Comparison of ENCODE assay signal across 22 cellular contexts in the genomic region with DNA sequence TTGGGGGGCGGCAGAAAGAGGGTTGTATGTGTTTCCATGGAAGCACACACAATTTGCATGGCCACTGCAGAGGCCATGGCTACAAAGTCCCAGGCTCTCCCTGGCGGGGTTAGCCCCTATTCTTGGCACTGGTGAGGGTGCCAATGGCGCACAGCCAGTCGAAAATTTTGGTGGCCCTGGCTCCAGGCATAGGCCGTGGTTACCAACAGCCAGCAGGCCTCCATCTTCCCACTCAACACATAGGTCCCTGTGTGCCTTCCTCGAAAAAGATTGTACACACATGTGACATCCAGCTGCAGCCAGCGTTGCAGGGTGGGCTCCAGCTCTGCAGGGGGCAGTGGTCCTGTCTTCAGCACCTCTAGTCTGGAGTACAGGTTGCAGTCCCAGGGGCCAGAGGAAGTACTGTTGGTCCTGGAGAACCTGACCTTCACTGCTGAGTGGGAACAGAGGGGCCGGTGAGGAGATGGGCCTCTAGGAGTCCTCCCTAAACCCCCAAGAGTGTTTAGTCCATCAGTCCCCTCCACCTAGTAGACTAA. TPM values are rescaled to one million over a fixed set of nuclear protein-coding genes. Genes with fewer than 3 reads are reported as not detected.
DNase-seq lines count a peak whose midpoint lies in the region; ATAC-seq, FAIRE-seq and TF ChIP-seq lines count a peak whose summit lies in the region.
"Had no signal": no experiment of that assay in that cellular context is flagged by ENCODE, and none has a peak within 500 bp of the region (broad histone marks: within the 10 kb centered on the region; RNA-seq: fewer than 3 reads in every experiment).

No MANE protein-coding gene starts in this region.

- H3K27me3 Mint-ChIP-seq in Calu3 (ENCODE audit: unreplicated experiment), result no peaks in the 10 kb centered on the region
- H3K27me3 Mint-ChIP-seq: activated B cell treated with CpG ODN at 0.5 μM for 24 hours; activated CD4-positive, alpha-beta memory T cell treated with anti-CD3 and anti-CD28 coated beads for 36 hours had no signal

- H3F3A ChIP-seq in Loucy (ENCODE audit: low read depth), result no peaks in the 10 kb centered on the region

- POLR2A ChIA-PET in GM12878 (lab: Charles Lee), result no interaction called here

- H3K4ac ChIP-seq in neuronal stem cell (ENCODE audit: low read length), result no peak overlapping the region

- H2BK12ac ChIP-seq in neuronal stem cell (ENCODE audit: low read length), result no peak overlapping the region

- H3K4me3 Mint-ChIP-seq in Calu3 (ENCODE audit: low read depth, unreplicated experiment), result no peak overlapping the region
- H3K4me3 Mint-ChIP-seq: activated B cell treated with CpG ODN at 0.5 μM for 24 hours; activated CD4-positive, alpha-beta memory T cell treated with anti-CD3 and anti-CD28 coated beads for 36 hours; T-helper 1 cell treated with Interleukin-12 subunit alpha and Interleukin-12 subunit beta and Interleukin-4 antibody, amounts not matched to agents 30 μg/mL and 1 μg/mL, for 36 hours had no signal

- H3K9ac ChIP-seq in Loucy (ENCODE audit: low read depth, low read length, poor library complexity, severe bottlenecking) (no peak overlapping the region), GM12878 (ENCODE audit: control insufficient read depth, insufficient read depth, low read length) (no peak overlapping the region), neuronal stem cell (ENCODE audit: low read depth, low read length, poor library complexity) (no peak overlapping the region)

- H3K79me2 ChIP-seq in Loucy (ENCODE audit: insufficient read depth, low read length), result peaks cover 2% of the 10 kb centered on the region; the same call in 1 of the 2 replicates
- no peaks in the 10 kb centered on the region for H3K79me2 ChIP-seq in GM12878 (ENCODE audit: control insufficient read depth, insufficient read depth, low read length)

- TF ChIP-seq CTCF in Loucy (conservative IDR thresholded peaks at IDR 0.05; ENCODE audit: low read length), result peak; percentile 50
- no peak for TF ChIP-seq CTCF in GM12878 (IDR thresholded peaks at IDR 0.05 in 2 of 3, conservative IDR thresholded peaks at IDR 0.05 in 1 of 3; ENCODE audit: control insufficient read depth in 2 of 3, extremely low read depth in 1 of 3, insufficient read depth in 1 of 3, low read depth in 3 of 3, low read length in 3 of 3)
- no peak for TF ChIP-seq CTCF in Calu3 (IDR thresholded peaks at IDR 0.05; ENCODE audit: unreplicated experiment)

- peak overlapping the region; percentile 25 for H3K18ac ChIP-seq in neuronal stem cell (ENCODE audit: low read length)

- H2BK120ac ChIP-seq in neuronal stem cell (ENCODE audit: low read depth, low read length), result no peak overlapping the region

- H4K8ac ChIP-seq in neuronal stem cell (ENCODE audit: low read depth, low read length), result no peak overlapping the region

- no peak for DNase-seq in GM12878 (ENCODE audit: low read depth, low spot score)
- DNase-seq in neuronal stem cell (ENCODE audit: low spot score), result no peak
- DNase-seq in Calu3, result no peak
- DNase-seq: activated B cell treated with CpG ODN at 0.5 μM for 24 hours; activated CD4-positive, alpha-beta memory T cell treated with anti-CD3 and anti-CD28 coated beads for 36 hours; amniotic stem cell; central memory CD4-positive, alpha-beta T cell; gastrocnemius medialis; HCEC 1CT; Karpas-422; kidney; lower lobe of right lung; NCI-H345; NCI-H82; PC-3; SIG-M5; stimulated activated CD4-positive, alpha-beta T cell treated with anti-CD3 and anti-CD28 coated beads, Interleukin-4, amount 100 ng/mL, for 24 hours had no signal

- H3K4me2 ChIP-seq in Loucy (ENCODE audit: low read depth, low read length, poor library complexity, severe bottlenecking), result no peak overlapping the region
- H3K4me2 ChIP-seq in GM12878 (ENCODE audit: control insufficient read depth, insufficient read depth), result no peak overlapping the region
- no peak overlapping the region for H3K4me2 ChIP-seq in neuronal stem cell (ENCODE audit: insufficient read depth, low read length, poor library complexity, severe bottlenecking)

- no peaks in the 10 kb centered on the region for H3K9me2 ChIP-seq in Loucy (replicated peaks; ENCODE audit: low read depth, low read length)

- H3K36me3 ChIP-seq in Loucy (ENCODE audit: insufficient read depth, low read length) (no peaks in the 10 kb centered on the region), GM12878 (ENCODE audit: control insufficient read depth in 2 of 2, insufficient read depth in 2 of 2, low read length in 1 of 2) (no peaks in the 10 kb centered on the region), neuronal stem cell (replicated peaks in 1 of 2; ENCODE audit: control insufficient read depth in 2 of 2, insufficient read depth in 2 of 2, low read length in 2 of 2) (peaks cover 2 to 22% of the 10 kb centered on the region in 2 donors)
- H3K36me3 ChIP-seq: gastrocnemius medialis, neutrophil had no signal

- H3K27ac Mint-ChIP-seq in Calu3 (ENCODE audit: unreplicated experiment), result no peak overlapping the region
- H3K27ac Mint-ChIP-seq: activated B cell treated with CpG ODN at 0.5 μM for 24 hours; activated CD4-positive, alpha-beta memory T cell treated with anti-CD3 and anti-CD28 coated beads for 36 hours; T-helper 1 cell treated with Interleukin-12 subunit alpha and Interleukin-12 subunit beta and Interleukin-4 antibody, amounts not matched to agents 30 μg/mL and 1 μg/mL, for 36 hours had no signal

- BruUV-seq in GM12878 (replicated peaks; lab: Mats Ljungman, UMichigan), result no TSS peak
- BruUV-seq in Calu3 (replicated peaks; lab: Mats Ljungman, UMichigan), result no TSS peak

- in situ Hi-C loops in GM12878 (cut with MboI), result no loop called here

- H3K9me3 ChIP-seq in Loucy (ENCODE audit: insufficient read depth, low read depth, low read length), result no peaks in the 10 kb centered on the region
- no peaks in the 10 kb centered on the region for H3K9me3 ChIP-seq in GM12878 (replicated peaks; ENCODE audit: control insufficient read depth, insufficient read depth, low read length)
- no peaks in the 10 kb centered on the region for H3K9me3 ChIP-seq in neuronal stem cell (replicated peaks in 1 of 2; ENCODE audit: control insufficient read depth in 2 of 2, insufficient read depth in 1 of 2, low read depth in 1 of 2, low read length in 2 of 2)
- H3K9me3 ChIP-seq: gastrocnemius medialis, lower lobe of right lung, neutrophil had no signal

- no peak overlapping the region for H3K4me3 ChIP-seq in Loucy (ENCODE audit: low read length, poor library complexity, severe bottlenecking)
- H3K4me3 ChIP-seq in GM12878, result no peak overlapping the region
- H3K4me3 ChIP-seq in neuronal stem cell (ENCODE audit: low read length in 2 of 2), result no peak overlapping the region
- H3K4me3 ChIP-seq: gastrocnemius medialis, lower lobe of right lung had no signal

- no peaks in the 10 kb centered on the region for H4K20me1 ChIP-seq in Loucy (ENCODE audit: insufficient read depth, low read length, poor library complexity, severe bottlenecking)
- no peaks in the 10 kb centered on the region for H4K20me1 ChIP-seq in GM12878 (ENCODE audit: control insufficient read depth, insufficient read depth)

- peak; percentile 30; the same call in 1 of the 2 replicates for TF ChIP-seq POLR2A in GM12878 (IDR thresholded peaks at IDR 0.05; ENCODE audit: low read depth, low read length)

- intact Hi-C loops in GM12878 (cut with micrococcal nuclease; ENCODE audit: unreplicated experiment) (no loop called here), Calu3 (cut with micrococcal nuclease; ENCODE audit: unreplicated experiment) (no loop called here)

- H2AFZ ChIP-seq in Loucy (ENCODE audit: low read length) (no peak overlapping the region), GM12878 (ENCODE audit: control insufficient read depth, low read depth, low read length) (no peak overlapping the region), neuronal stem cell (ENCODE audit: low read length) (no peak overlapping the region)

- RAD21 ChIA-PET in GM12878 (lab: Charles Lee; ENCODE audit: unreplicated experiment), result interaction anchor here (1.0 kb wide), 1 partner anchor 9 kb away, joined by 3 read pairs; no protein-coding TSS in a partner anchor

- no peak for FAIRE-seq in GM12878 (lab: Jason Lieb, UNC)
- FAIRE-seq: HTR-8/SVneo, kidney had no signal

- H2BK5ac ChIP-seq in neuronal stem cell (ENCODE audit: low read length), result peak overlapping the region; percentile 3

- no peak overlapping the region for H2BK15ac ChIP-seq in neuronal stem cell (ENCODE audit: low read length)

- H3K9me3 Mint-ChIP-seq in Calu3 (ENCODE audit: low read depth, unreplicated experiment), result no peaks in the 10 kb centered on the region
- H3K9me3 Mint-ChIP-seq: activated B cell treated with CpG ODN at 0.5 μM for 24 hours; activated CD4-positive, alpha-beta memory T cell treated with anti-CD3 and anti-CD28 coated beads for 36 hours; T-helper 1 cell treated with Interleukin-12 subunit alpha and Interleukin-12 subunit beta and Interleukin-4 antibody, amounts not matched to agents 30 μg/mL and 1 μg/mL, for 36 hours had no signal

- peak overlapping the region; percentile 29 for H3K23ac ChIP-seq in neuronal stem cell (ENCODE audit: low read depth, low read length, poor library complexity)

- H3K4me1 ChIP-seq in Loucy (ENCODE audit: insufficient read depth, low read length, poor library complexity, severe bottlenecking), result no peaks in the 10 kb centered on the region
- no peaks in the 10 kb centered on the region for H3K4me1 ChIP-seq in GM12878 (ENCODE audit: control insufficient read depth, insufficient read depth, low read length)
- H3K4me1 ChIP-seq in neuronal stem cell (ENCODE audit: control insufficient read depth in 2 of 2, insufficient read depth in 1 of 2, low read depth in 1 of 2, low read length in 2 of 2), result peaks cover 20 to 27% of the 10 kb centered on the region in 2 donors

- 96% methylated on average over 8 of the region's 8 CpGs for WGBS in GM12878 (ENCODE audit: insufficient coverage, insufficient replicate concordance, low lambda C conversion rate, missing lambda C conversion rate)
- WGBS in neuronal stem cell (ENCODE audit: extremely low coverage in 2 of 2, insufficient read length in 2 of 2, insufficient replicate concordance in 1 of 2), 2 donors, result no CpG with 5 or more reads among the region's 8 CpGs

- CTCF ChIA-PET in GM12878 (lab: Yijun Ruan, JAX) (interaction anchor here (0.9 to 2.1 kb wide), 4 partner anchors 9 to 261 kb away, joined by 3 to 9 read pairs (median 5); a partner anchor contains a TSS), Calu3 (lab: Charles Lee) (no interaction called here)

- H3K36me3 Mint-ChIP-seq in Calu3 (ENCODE audit: insufficient read depth, unreplicated experiment), result peaks cover 8% of the 10 kb centered on the region

- SMC1A ChIA-PET in GM12878 (lab: Charles Lee; ENCODE audit: uncharacterized antibody, unreplicated experiment), result no interaction called here

- no peak for TF ChIP-seq EP300 in GM12878 (IDR thresholded peaks at IDR 0.05; ENCODE audit: borderline replicate concordance in 1 of 2, control insufficient read depth in 1 of 2, low read depth in 2 of 2, low read length in 2 of 2)

- no peak overlapping the region for H3K27ac ChIP-seq in GM12878 (ENCODE audit: control insufficient read depth, insufficient read depth)
- no peak overlapping the region for H3K27ac ChIP-seq in neuronal stem cell (replicated peaks; ENCODE audit: low read length)
- H3K27ac ChIP-seq: gastrocnemius medialis, lower lobe of right lung, neutrophil had no signal

- H2AK5ac ChIP-seq in neuronal stem cell (ENCODE audit: low read depth, low read length), result no peak overlapping the region

- no peak for ATAC-seq in GM12878
- ATAC-seq in HG02763 (IDR thresholded peaks at IDR 0.05; ENCODE audit: unreplicated experiment), result no peak
- ATAC-seq: gastrocnemius medialis, lower lobe of right lung, PC-3 had no signal

- H3K27me3 ChIP-seq in Loucy (ENCODE audit: insufficient read depth, low read length, poor library complexity, severe bottlenecking) (no peaks in the 10 kb centered on the region), GM12878 (replicated peaks in 1 of 2; ENCODE audit: control insufficient read depth in 2 of 2, insufficient read depth in 2 of 2, low read length in 1 of 2) (no peaks in the 10 kb centered on the region), neuronal stem cell (ENCODE audit: control insufficient read depth in 3 of 3, insufficient read depth in 3 of 3, low read depth in 1 of 3, low read length in 3 of 3) (no peaks in the 10 kb centered on the region)
- H3K27me3 ChIP-seq: gastrocnemius medialis, neutrophil had no signal

- no peaks in the 10 kb centered on the region for H3K79me1 ChIP-seq in neuronal stem cell (ENCODE audit: low read depth, low read length)

- H4K91ac ChIP-seq in neuronal stem cell (ENCODE audit: low read depth, low read length, poor library complexity), result no peak overlapping the region

- no peak overlapping the region for H3K14ac ChIP-seq in neuronal stem cell (ENCODE audit: low read length)

- peaks cover under 1% of the 10 kb centered on the region for H3K4me1 Mint-ChIP-seq in Calu3 (ENCODE audit: low read depth, unreplicated experiment)
- H3K4me1 Mint-ChIP-seq: activated B cell treated with CpG ODN at 0.5 μM for 24 hours had no signal

- no peak for TF ChIP-seq RAD21 in GM12878 (IDR thresholded peaks at IDR 0.05; ENCODE audit: insufficient read depth, low read depth, low read length)

RNA-seq across cellular contexts. Expression of a gene that starts 7.1 kb away (rescaled TPM):
- 81.4 and 96.2 TPM in 2 replicates for total RNA-seq in GM12878 (2013; cell fraction: nucleolus; rRNA removed)
- total RNA-seq in GM12878 (2014; rRNA removed), result 27.1 and 31.1 TPM in 2 replicates
- 13.6 and 13.7 TPM in 2 replicates for total RNA-seq in GM12878 (2014; rRNA removed; fragmentation: Illumina TruSeq; extraction: Trizol)
- 24.4 and 28.6 TPM in 2 replicates for total RNA-seq in GM12878 (2021)
- 8.2 TPM for polyA plus RNA-seq in GM12878 (2011; ENCODE audit: low read depth)
- polyA plus RNA-seq in GM12878 (2011; rRNA removed), result 15.8 and 23.6 TPM in 2 replicates
- polyA plus RNA-seq in GM12878 (2011; cell fraction: cytosol; rRNA removed), result 23.6 and 35.3 TPM in 2 replicates
- 153 and 183 TPM in 2 replicates for polyA plus RNA-seq in GM12878 (2011; cell fraction: nucleus; rRNA removed)
- 16.8 and 20.6 TPM in 2 replicates for polyA plus RNA-seq in GM12878 (2012)
- 5.3 and 9.7 TPM in 2 replicates for polyA plus RNA-seq in GM12878 (2014; fragmentation: Illumina TruSeq; extraction: Trizol)
- 1 to 10 TPM in 1 of 2 experiments, under 1 TPM in 1; 0.76 to 6.5 TPM for polyA plus RNA-seq in GM12878 (2014; fragmentation: Nextera tagmentation; extraction: Ambion mirVana)
- 28.7 and 28.8 TPM in 2 replicates for polyA plus RNA-seq in GM12878 (2014; rRNA removed)
- 10 to 100 TPM; 22.7 to 23.1 TPM for polyA plus RNA-seq in GM12878 (2016; fragmentation: Nextera tagmentation; extraction: Ambion mirVana)
- 33.9 and 57.0 TPM in 2 replicates for polyA minus RNA-seq in GM12878 (2011; rRNA and poly(A)+ RNA removed)
- 22.1 and 39.0 TPM in 2 replicates for polyA minus RNA-seq in GM12878 (2011; cell fraction: cytosol; rRNA and poly(A)+ RNA removed)
- polyA minus RNA-seq in GM12878 (2011; cell fraction: nucleus; rRNA and poly(A)+ RNA removed), result 65.0 and 89.6 TPM in 2 replicates
- polyA plus RNA-seq in neuronal stem cell (2013, experiment 1 of 2), result 29.0 TPM
- 25.5 TPM for polyA plus RNA-seq in neuronal stem cell (2013, experiment 2 of 2)
- total RNA-seq in Calu3 (2022), result 63.0 and 72.0 TPM in 2 replicates

RNA-seq across cellular contexts. Expression of a gene that starts 10.0 kb away (rescaled TPM):
- total RNA-seq in GM12878 (2013; cell fraction: nucleolus; rRNA removed), result 194 and 215 TPM in 2 replicates
- total RNA-seq in GM12878 (2014; rRNA removed), result 72.6 and 85.5 TPM in 2 replicates
- 57.8 and 59.9 TPM in 2 replicates for total RNA-seq in GM12878 (2014; rRNA removed; fragmentation: Illumina TruSeq; extraction: Trizol)
- total RNA-seq in GM12878 (2021), result 150 and 169 TPM in 2 replicates
- 121 TPM for polyA plus RNA-seq in GM12878 (2011; ENCODE audit: low read depth)
- polyA plus RNA-seq in GM12878 (2011; rRNA removed), result 53.5 and 119 TPM in 2 replicates
- 133 and 171 TPM in 2 replicates for polyA plus RNA-seq in GM12878 (2011; cell fraction: cytosol; rRNA removed)
- 1,270 and 1,449 TPM in 2 replicates for polyA plus RNA-seq in GM12878 (2011; cell fraction: nucleus; rRNA removed)
- polyA plus RNA-seq in GM12878 (2012), result 156 and 221 TPM in 2 replicates
- 60.4 and 105 TPM in 2 replicates for polyA plus RNA-seq in GM12878 (2014; fragmentation: Illumina TruSeq; extraction: Trizol)
- polyA plus RNA-seq in GM12878 (2014; fragmentation: Nextera tagmentation; extraction: Ambion mirVana), result 10 to 100 TPM; 21.3 to 24.1 TPM
- 126 and 141 TPM in 2 replicates for polyA plus RNA-seq in GM12878 (2014; rRNA removed)
- 100 to 1,000 TPM; 110 to 116 TPM for polyA plus RNA-seq in GM12878 (2016; fragmentation: Nextera tagmentation; extraction: Ambion mirVana)
- 115 and 118 TPM in 2 replicates for polyA minus RNA-seq in GM12878 (2011; rRNA and poly(A)+ RNA removed)
- polyA minus RNA-seq in GM12878 (2011; cell fraction: cytosol; rRNA and poly(A)+ RNA removed), result 32.7 and 37.9 TPM in 2 replicates
- 59.1 and 87.9 TPM in 2 replicates for polyA minus RNA-seq in GM12878 (2011; cell fraction: nucleus; rRNA and poly(A)+ RNA removed)
- 80.4 TPM for polyA plus RNA-seq in neuronal stem cell (2013, experiment 1 of 2)
- polyA plus RNA-seq in neuronal stem cell (2013, experiment 2 of 2), result 80.3 TPM
- 113 and 138 TPM in 2 replicates for total RNA-seq in Calu3 (2022)

RNA-seq across cellular contexts. Expression of a gene that starts 21.2 kb away (rescaled TPM):
- total RNA-seq in GM12878 (2013; cell fraction: nucleolus; rRNA removed), result 13.2 and 15.2 TPM in 2 replicates
- total RNA-seq in GM12878 (2014; rRNA removed), result 28.2 and 30.4 TPM in 2 replicates
- 12.2 and 14.9 TPM in 2 replicates for total RNA-seq in GM12878 (2014; rRNA removed; fragmentation: Illumina TruSeq; extraction: Trizol)
- total RNA-seq in GM12878 (2021), result 20.5 and 23.7 TPM in 2 replicates
- polyA plus RNA-seq in GM12878 (2011; ENCODE audit: low read depth), result 18.4 TPM
- polyA plus RNA-seq in GM12878 (2011; rRNA removed), result 15.6 and 26.3 TPM in 2 replicates
- polyA plus RNA-seq in GM12878 (2011; cell fraction: cytosol; rRNA removed), result 43.0 and 43.1 TPM in 2 replicates
- 77.6 and 87.5 TPM in 2 replicates for polyA plus RNA-seq in GM12878 (2011; cell fraction: nucleus; rRNA removed)
- 18.4 and 24.7 TPM in 2 replicates for polyA plus RNA-seq in GM12878 (2012)
- 13.8 and 15.7 TPM in 2 replicates for polyA plus RNA-seq in GM12878 (2014; fragmentation: Illumina TruSeq; extraction: Trizol)
- 10 to 100 TPM; 10.1 to 21.9 TPM for polyA plus RNA-seq in GM12878 (2014; fragmentation: Nextera tagmentation; extraction: Ambion mirVana)
- 23.0 and 27.3 TPM in 2 replicates for polyA plus RNA-seq in GM12878 (2014; rRNA removed)
- 10 to 100 TPM; 21.2 to 26.0 TPM for polyA plus RNA-seq in GM12878 (2016; fragmentation: Nextera tagmentation; extraction: Ambion mirVana)
- polyA minus RNA-seq in GM12878 (2011; rRNA and poly(A)+ RNA removed), result 31.2 and 44.4 TPM in 2 replicates
- polyA minus RNA-seq in GM12878 (2011; cell fraction: cytosol; rRNA and poly(A)+ RNA removed), result 11.9 and 12.6 TPM in 2 replicates
- polyA minus RNA-seq in GM12878 (2011; cell fraction: nucleus; rRNA and poly(A)+ RNA removed), result 21.5 and 34.7 TPM in 2 replicates
- 39.9 TPM for polyA plus RNA-seq in neuronal stem cell (2013, experiment 1 of 2)
- polyA plus RNA-seq in neuronal stem cell (2013, experiment 2 of 2), result 41.4 TPM
- total RNA-seq in Calu3 (2022), result 35.1 and 40.9 TPM in 2 replicates

RNA-seq across cellular contexts. Expression of a gene that starts 24.8 kb away (rescaled TPM):
- total RNA-seq in GM12878 (2013; cell fraction: nucleolus; rRNA removed), result 33.2 and 42.5 TPM in 2 replicates
- total RNA-seq in GM12878 (2014; rRNA removed) (133 and 136 TPM in 2 replicates), GM12878 (2014; rRNA removed; fragmentation: Illumina TruSeq; extraction: Trizol) (34.1 and 37.1 TPM in 2 replicates), GM12878 (2021) (83.5 and 87.4 TPM in 2 replicates), Calu3 (2022) (124 and 133 TPM in 2 replicates)
- 16.8 TPM for polyA plus RNA-seq in GM12878 (2011; ENCODE audit: low read depth)
- polyA plus RNA-seq in GM12878 (2011; rRNA removed) (15.4 and 25.4 TPM in 2 replicates), GM12878 (2014; fragmentation: Illumina TruSeq; extraction: Trizol) (13.3 and 40.4 TPM in 2 replicates), GM12878 (2014; fragmentation: Nextera tagmentation; extraction: Ambion mirVana) (10 to 100 TPM; 31.3 to 40.2 TPM), GM12878 (2014; rRNA removed) (103 and 121 TPM in 2 replicates), GM12878 (2016; fragmentation: Nextera tagmentation; extraction: Ambion mirVana) (100 to 1,000 TPM; 217 to 228 TPM)
- 35.8 and 53.0 TPM in 2 replicates for polyA plus RNA-seq in GM12878 (2011; cell fraction: cytosol; rRNA removed)
- polyA plus RNA-seq in GM12878 (2011; cell fraction: nucleus; rRNA removed), result 32.3 and 42.2 TPM in 2 replicates
- polyA plus RNA-seq in GM12878 (2012), result 65.0 and 79.2 TPM in 2 replicates
- 16.4 and 40.1 TPM in 2 replicates for polyA minus RNA-seq in GM12878 (2011; rRNA and poly(A)+ RNA removed)
- 19.6 and 26.5 TPM in 2 replicates for polyA minus RNA-seq in GM12878 (2011; cell fraction: cytosol; rRNA and poly(A)+ RNA removed)
- polyA minus RNA-seq in GM12878 (2011; cell fraction: nucleus; rRNA and poly(A)+ RNA removed), result 33.2 and 63.3 TPM in 2 replicates
- polyA plus RNA-seq in neuronal stem cell (2013, experiment 1 of 2), result 57.2 TPM
- 56.0 TPM for polyA plus RNA-seq in neuronal stem cell (2013, experiment 2 of 2)

RNA-seq across cellular contexts. Expression of a gene that starts 32.0 kb away (rescaled TPM):
- 55.4 and 63.7 TPM in 2 replicates for total RNA-seq in GM12878 (2013; cell fraction: nucleolus; rRNA removed)
- total RNA-seq in GM12878 (2014; rRNA removed) (372 and 393 TPM in 2 replicates), GM12878 (2014; rRNA removed; fragmentation: Illumina TruSeq; extraction: Trizol) (334 and 349 TPM in 2 replicates), GM12878 (2021) (308 and 317 TPM in 2 replicates), Calu3 (2022) (160 and 184 TPM in 2 replicates)
- 134 TPM for polyA plus RNA-seq in GM12878 (2011; ENCODE audit: low read depth)
- polyA plus RNA-seq in GM12878 (2011; rRNA removed) (152 and 190 TPM in 2 replicates), GM12878 (2014; fragmentation: Illumina TruSeq; extraction: Trizol) (293 and 341 TPM in 2 replicates), GM12878 (2014; fragmentation: Nextera tagmentation; extraction: Ambion mirVana) (100 to 1,000 TPM; 386 to 424 TPM), GM12878 (2014; rRNA removed) (354 and 382 TPM in 2 replicates), GM12878 (2016; fragmentation: Nextera tagmentation; extraction: Ambion mirVana) (100 to 1,000 TPM; 229 to 255 TPM)
- 208 and 253 TPM in 2 replicates for polyA plus RNA-seq in GM12878 (2011; cell fraction: cytosol; rRNA removed)
- 262 and 292 TPM in 2 replicates for polyA plus RNA-seq in GM12878 (2011; cell fraction: nucleus; rRNA removed)
- polyA plus RNA-seq in GM12878 (2012), result 207 and 239 TPM in 2 replicates
- 372 and 405 TPM in 2 replicates for polyA minus RNA-seq in GM12878 (2011; rRNA and poly(A)+ RNA removed)
- polyA minus RNA-seq in GM12878 (2011; cell fraction: cytosol; rRNA and poly(A)+ RNA removed), result 143 and 161 TPM in 2 replicates
- 90.9 and 128 TPM in 2 replicates for polyA minus RNA-seq in GM12878 (2011; cell fraction: nucleus; rRNA and poly(A)+ RNA removed)
- 290 TPM for polyA plus RNA-seq in neuronal stem cell (2013, experiment 1 of 2)
- 282 TPM for polyA plus RNA-seq in neuronal stem cell (2013, experiment 2 of 2)
